In the genomic region with DNA sequence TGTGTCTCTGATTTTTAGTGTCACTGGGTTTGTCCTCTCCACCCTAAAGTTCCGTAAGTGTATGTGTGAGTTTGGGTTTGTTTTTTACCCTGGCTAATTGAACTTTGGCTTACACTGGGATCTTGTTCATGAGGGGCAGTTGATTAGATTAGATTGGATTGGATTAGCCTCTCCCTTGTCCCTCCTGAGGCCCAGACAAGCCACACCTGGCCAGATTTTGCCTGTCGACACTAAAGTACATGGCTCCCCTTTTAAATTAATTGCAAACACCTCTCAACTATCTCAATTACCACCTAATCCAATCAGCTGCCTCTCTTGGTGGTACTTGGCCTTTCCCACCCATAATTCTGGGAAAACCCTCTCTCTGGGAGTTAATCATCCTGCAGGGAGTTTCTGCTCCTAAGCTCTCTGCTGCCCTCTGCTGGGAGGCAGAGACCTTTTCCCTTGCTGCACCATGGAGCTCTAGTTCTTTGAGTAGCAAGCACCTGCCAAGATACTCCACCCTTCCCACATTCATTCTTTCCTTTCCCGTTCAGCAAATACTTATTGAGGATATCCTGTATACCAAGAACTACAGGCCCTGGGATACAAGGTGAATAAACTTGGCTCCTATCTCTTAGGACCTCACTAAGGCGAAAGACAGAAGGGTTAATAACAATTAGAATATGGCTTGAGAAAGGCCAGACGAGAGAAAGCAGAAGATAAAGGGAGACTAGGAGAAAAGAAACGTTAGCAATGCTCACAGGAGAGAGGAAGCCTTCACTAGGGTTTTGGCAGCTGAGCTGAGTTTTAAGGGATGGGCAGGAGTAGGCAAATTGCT, we compare ENCODE assay signal across 8 cellular contexts. TPM values are rescaled to one million over a fixed set of nuclear protein-coding genes. Genes with fewer than 3 reads are reported as not detected.
A peak's percentile ranks its signal among the peaks of the same experiment; 100 is the strongest.
DNase-seq lines count a peak whose midpoint lies in the region; ATAC-seq, FAIRE-seq and TF ChIP-seq lines count a peak whose summit lies in the region.

No MANE protein-coding gene starts in this region.

- FAIRE-seq in GM12878 (lab: Jason Lieb, UNC) = peak; percentile 87

- ATAC-seq in GM12878 (peak; percentile 75), GM19395 (IDR thresholded peaks at IDR 0.05; ENCODE audit: unreplicated experiment) (no peak), HG03135 (IDR thresholded peaks at IDR 0.05; ENCODE audit: unreplicated experiment) (no peak)

- H3K9ac ChIP-seq in GM12878 (ENCODE audit: control insufficient read depth, insufficient read depth, low read length) = no peak overlapping the region

- intact Hi-C loops in GM12878 (cut with micrococcal nuclease; ENCODE audit: unreplicated experiment) = loop anchor here (1.0 to 10.0 kb wide), 4 partner anchors 199 to 865 kb away; no protein-coding TSS in a partner anchor

- RAD21 ChIA-PET in GM12878 (lab: Charles Lee; ENCODE audit: unreplicated experiment) = interaction anchor here (0.8 to 1.0 kb wide), 4 partner anchors 10 to 198 kb away, joined by 3 to 5 read pairs (median 4); a partner anchor contains a TSS

- BruUV-seq in GM12878 (replicated peaks; lab: Mats Ljungman, UMichigan) = no TSS peak

- H3K9me3 ChIP-seq in GM12878 (replicated peaks; ENCODE audit: control insufficient read depth, insufficient read depth, low read length) = no peaks in the 10 kb centered on the region

- H2AFZ ChIP-seq in GM12878 (ENCODE audit: control insufficient read depth, low read depth, low read length) = no peak overlapping the region

- CTCF ChIA-PET in GM12878 (lab: Yijun Ruan, JAX) = interaction anchor here (0.6 to 2.0 kb wide), 23 partner anchors 10 to 865 kb away, joined by 3 to 11 read pairs (median 3); a partner anchor contains a TSS

- H4K20me1 ChIP-seq in GM12878 (ENCODE audit: control insufficient read depth, insufficient read depth) = no peaks in the 10 kb centered on the region

- TF ChIP-seq CTCF in GM12865 (IDR thresholded peaks at IDR 0.05; ENCODE audit: insufficient read depth, low read depth, low read length, missing control alignments) = peak; percentile 91
- peak; percentile 84 to 93 (median 85) for TF ChIP-seq CTCF in GM12878 (IDR thresholded peaks at IDR 0.05 in 2 of 3, conservative IDR thresholded peaks at IDR 0.05 in 1 of 3; ENCODE audit: control insufficient read depth in 2 of 3, extremely low read depth in 1 of 3, insufficient read depth in 1 of 3, low read depth in 3 of 3, low read length in 3 of 3)

- no peaks in the 10 kb centered on the region for H3K4me1 ChIP-seq in GM12878 (ENCODE audit: control insufficient read depth, insufficient read depth, low read length)

- H3K79me2 ChIP-seq in GM12878 (ENCODE audit: control insufficient read depth, insufficient read depth, low read length) = no peaks in the 10 kb centered on the region

- TF ChIP-seq RAD21 in GM12878 (IDR thresholded peaks at IDR 0.05; ENCODE audit: insufficient read depth, low read depth, low read length) = peak; percentile 72

- POLR2A ChIA-PET in GM12878 (lab: Charles Lee) = no interaction called here

- no peaks in the 10 kb centered on the region for H3K36me3 ChIP-seq in GM12878 (ENCODE audit: control insufficient read depth in 2 of 2, insufficient read depth in 2 of 2, low read length in 1 of 2)

- no peak overlapping the region for H3K4me2 ChIP-seq in GM12878 (ENCODE audit: control insufficient read depth, insufficient read depth)

- peaks cover 0 to 3% of the 10 kb centered on the region in 2 experiments; a peak in 2 of 4 replicates for H3K27me3 ChIP-seq in GM12878 (replicated peaks in 1 of 2; ENCODE audit: control insufficient read depth in 2 of 2, insufficient read depth in 2 of 2, low read length in 1 of 2)

- TF ChIP-seq EP300 in GM12878 (IDR thresholded peaks at IDR 0.05; ENCODE audit: borderline replicate concordance in 1 of 2, control insufficient read depth in 1 of 2, low read depth in 2 of 2, low read length in 2 of 2) = no peak

- DNase-seq in GM12865 (ENCODE audit: low read depth) (peak; percentile 67), NCI-H146 treated with DMSO at 0.1 percent for 48 hours (lab: John Stamatoyannopoulos, UW; ENCODE audit: unreplicated experiment) (peak; percentile 21), T-helper 9 cell (peak; percentile 63), GM12878 (ENCODE audit: low read depth, low spot score) (peak; percentile 3), iPS DF 4.7 (ENCODE audit: extremely low read depth, low spot score) (peak; percentile 58), smooth muscle cell of the brain vasculature (ENCODE audit: low read depth, low spot score) (peak; percentile 52)

- H3K4me3 ChIP-seq in GM12865 (ENCODE audit: low read depth, low read length) (no peak overlapping the region), GM12878 (no peak overlapping the region)

- no peak for TF ChIP-seq POLR2A in GM12878 (IDR thresholded peaks at IDR 0.05; ENCODE audit: low read depth, low read length)

- 35% methylated on average over 6 of the region's 6 CpGs for WGBS in GM12878 (ENCODE audit: insufficient coverage, insufficient replicate concordance, low lambda C conversion rate, missing lambda C conversion rate)

- in situ Hi-C loops in GM12878 (cut with MboI) = no loop called here

- SMC1A ChIA-PET in GM12878 (lab: Charles Lee; ENCODE audit: uncharacterized antibody, unreplicated experiment) = interaction anchor here (0.7 to 1.5 kb wide), 6 partner anchors 18 to 864 kb away, joined by 3 to 4 read pairs (median 3); no protein-coding TSS in a partner anchor

- H3K27ac ChIP-seq in GM12878 (ENCODE audit: control insufficient read depth, insufficient read depth) = no peak overlapping the region

TF ChIP-seq in GM12878, 131 proteins besides CTCF, POLR2A, EP300 and RAD21:
- peak; percentile 74 for TF ChIP-seq SMC3 (IDR thresholded peaks at IDR 0.05; ENCODE audit: borderline replicate concordance, low read length)
- TF ChIP-seq SMAD1 (IDR thresholded peaks at IDR 0.05; ENCODE audit: low read depth, partially characterized antibody) = no peak

RNA-seq across cellular contexts. Expression of a gene that starts 60.0 kb away (rescaled TPM):
- total RNA-seq in GM12878 (2013; cell fraction: nucleolus; rRNA removed) = 17.0 and 20.0 TPM in 2 replicates
- 8.9 and 10.5 TPM in 2 replicates for total RNA-seq in GM12878 (2014; rRNA removed)
- total RNA-seq in GM12878 (2014; rRNA removed; fragmentation: Illumina TruSeq; extraction: Trizol) = 16.6 and 17.3 TPM in 2 replicates
- 9.7 and 10.7 TPM in 2 replicates for total RNA-seq in GM12878 (2021)
- 19.1 TPM for polyA plus RNA-seq in GM12878 (2011; ENCODE audit: low read depth)
- polyA plus RNA-seq in GM12878 (2011; rRNA removed) = 9.2 and 13.7 TPM in 2 replicates
- polyA plus RNA-seq in GM12878 (2011; cell fraction: cytosol; rRNA removed) = 2.3 and 2.7 TPM in 2 replicates
- polyA plus RNA-seq in GM12878 (2011; cell fraction: nucleus; rRNA removed) = 5.1 and 5.5 TPM in 2 replicates
- polyA plus RNA-seq in GM12878 (2012) = 15.2 and 16.5 TPM in 2 replicates
- 22.2 and 26.3 TPM in 2 replicates for polyA plus RNA-seq in GM12878 (2014; fragmentation: Illumina TruSeq; extraction: Trizol)
- 10 to 100 TPM; 34.9 to 39.6 TPM for polyA plus RNA-seq in GM12878 (2014; fragmentation: Nextera tagmentation; extraction: Ambion mirVana)
- polyA plus RNA-seq in GM12878 (2014; rRNA removed) = 8.8 and 12.4 TPM in 2 replicates
- 10 to 100 TPM; 32.4 to 33.0 TPM for polyA plus RNA-seq in GM12878 (2016; fragmentation: Nextera tagmentation; extraction: Ambion mirVana)
- polyA minus RNA-seq in GM12878 (2011; rRNA and poly(A)+ RNA removed) = 1.7 and 2.5 TPM in 2 replicates
- 0.94 and 2.5 TPM in 2 replicates for polyA minus RNA-seq in GM12878 (2011; cell fraction: cytosol; rRNA and poly(A)+ RNA removed)
- polyA minus RNA-seq in GM12878 (2011; cell fraction: nucleus; rRNA and poly(A)+ RNA removed) = 1.1 and 4.5 TPM in 2 replicates

Comparison
In these comparisons a context has a peak if more than half of its experiments do, and no peak if none do; other contexts are left out.
1. DNase-seq: peak in every context shown above with its lines; median percentile 67 in GM12865; 63 in T-helper 9 cell; 58 in iPS DF 4.7; 52 in smooth muscle cell of the brain vasculature; 21 in NCI-H146 treated with DMSO at 0.1 percent for 48 hours; 3 in GM12878.